In genomic region chr3:109831403-109831802, GRCh38 we compare ENCODE assay signal across 23 cellular contexts.
"Had no signal": no experiment of that assay in that cellular context is flagged by ENCODE, and none has a peak within 500 bp of the region (broad histone marks: within the 10 kb centered on the region; RNA-seq: fewer than 3 reads in every experiment).

No MANE protein-coding gene starts in this region.

- FAIRE-seq: colon had no signal

- H3K36me3 ChIP-seq: neutrophil, right lobe of liver, spleen, tibial nerve, upper lobe of right lung, vagina had no signal

- DNase-seq: effector memory CD8-positive, alpha-beta T cell; erythroblast; foreskin keratinocyte; left colon; left ventricle myocardium superior; naive thymus-derived CD4-positive, alpha-beta T cell; nephron progenitor cell; psoas muscle; retina; right lobe of liver; spleen; stimulated activated CD4-positive, alpha-beta T cell treated with anti-CD3 and anti-CD28 coated beads, Interleukin-2, amount 100 ng/mL, for 24 hours; stimulated activated CD4-positive, alpha-beta T cell treated with anti-CD3 and anti-CD28 coated beads, Interleukin-4, amount 100 ng/mL, for 4 hours; stimulated activated naive B cell treated with anti-CD40 and anti-IgM and Interleukin-4, amounts not matched to agents 10 μg/mL and 1 μg/mL and 100 μg/mL, for 72 hours; stimulated activated naive CD8-positive, alpha-beta T cell treated with anti-CD3 and anti-CD28 coated beads, Interleukin-15, amount 100 ng/mL, for 72 hours; testis; upper lobe of right lung had no signal

- H3K9me3 Mint-ChIP-seq: effector memory CD8-positive, alpha-beta T cell; stimulated activated naive CD8-positive, alpha-beta T cell treated with anti-CD3 and anti-CD28 coated beads, Interleukin-15, amount 100 ng/mL, for 72 hours had no signal

- H3K27ac ChIP-seq: foreskin keratinocyte, neutrophil, psoas muscle, right lobe of liver, spleen, testis, tibial nerve, upper lobe of right lung, vagina had no signal

- H3K9me3 ChIP-seq: neutrophil, psoas muscle, right lobe of liver, spleen, testis, tibial nerve, upper lobe of right lung, vagina had no signal

- H3K4me1 Mint-ChIP-seq: naive thymus-derived CD4-positive, alpha-beta T cell; nephron progenitor cell; stimulated activated naive B cell treated with anti-CD40 and anti-IgM and Interleukin-4, amounts not matched to agents 10 μg/mL and 1 μg/mL and 100 μg/mL, for 72 hours; stimulated activated naive CD8-positive, alpha-beta T cell treated with anti-CD3 and anti-CD28 coated beads, Interleukin-15, amount 100 ng/mL, for 72 hours had no signal

- H3K36me3 Mint-ChIP-seq: stimulated activated naive B cell treated with anti-CD40 and anti-IgM and Interleukin-4, amounts not matched to agents 10 μg/mL and 1 μg/mL and 100 μg/mL, for 72 hours had no signal

- ATAC-seq: effector memory CD8-positive, alpha-beta T cell; foreskin keratinocyte; left colon; left ventricle myocardium superior; naive thymus-derived CD4-positive, alpha-beta T cell; psoas muscle; right lobe of liver; stimulated activated naive B cell treated with anti-CD40 and anti-IgM and Interleukin-4, amounts not matched to agents 10 μg/mL and 1 μg/mL and 100 μg/mL, for 72 hours; stimulated activated naive CD8-positive, alpha-beta T cell treated with anti-CD3 and anti-CD28 coated beads, Interleukin-15, amount 100 ng/mL, for 72 hours; upper lobe of right lung had no signal

- H3K4me3 Mint-ChIP-seq: dendritic cell treated with granulocyte-macrophage colony-stimulating factor and Interleukin-4, amounts not matched to agents 40 ng/mL and 50 ng/mL, for 4 days; effector memory CD8-positive, alpha-beta T cell; naive thymus-derived CD4-positive, alpha-beta T cell; nephron progenitor cell; stimulated activated naive B cell treated with anti-CD40 and anti-IgM and Interleukin-4, amounts not matched to agents 10 μg/mL and 1 μg/mL and 100 μg/mL, for 72 hours; stimulated activated naive CD8-positive, alpha-beta T cell treated with anti-CD3 and anti-CD28 coated beads, Interleukin-15, amount 100 ng/mL, for 72 hours had no signal

- H3K27ac Mint-ChIP-seq: dendritic cell treated with granulocyte-macrophage colony-stimulating factor and Interleukin-4, amounts not matched to agents 40 ng/mL and 50 ng/mL, for 4 days; effector memory CD8-positive, alpha-beta T cell; nephron progenitor cell; stimulated activated naive B cell treated with anti-CD40 and anti-IgM and Interleukin-4, amounts not matched to agents 10 μg/mL and 1 μg/mL and 100 μg/mL, for 72 hours; stimulated activated naive CD8-positive, alpha-beta T cell treated with anti-CD3 and anti-CD28 coated beads, Interleukin-15, amount 100 ng/mL, for 72 hours had no signal

- H3K27me3 ChIP-seq: foreskin keratinocyte, neutrophil, right lobe of liver, spleen, testis, tibial nerve, upper lobe of right lung, vagina had no signal

- H3K27me3 Mint-ChIP-seq: dendritic cell treated with granulocyte-macrophage colony-stimulating factor and Interleukin-4, amounts not matched to agents 40 ng/mL and 50 ng/mL, for 4 days; effector memory CD8-positive, alpha-beta T cell; naive thymus-derived CD4-positive, alpha-beta T cell; stimulated activated naive B cell treated with anti-CD40 and anti-IgM and Interleukin-4, amounts not matched to agents 10 μg/mL and 1 μg/mL and 100 μg/mL, for 72 hours; stimulated activated naive CD8-positive, alpha-beta T cell treated with anti-CD3 and anti-CD28 coated beads, Interleukin-15, amount 100 ng/mL, for 72 hours had no signal

- H3K4me3 ChIP-seq: lung, psoas muscle, right lobe of liver, spleen, testis, tibial nerve, upper lobe of right lung, vagina had no signal

- H3K4me1 ChIP-seq: foreskin keratinocyte, psoas muscle, right lobe of liver, spleen, testis, tibial nerve, upper lobe of right lung, vagina had no signal
